ENCODE assay signal across 13 cellular contexts in the genomic region with DNA sequence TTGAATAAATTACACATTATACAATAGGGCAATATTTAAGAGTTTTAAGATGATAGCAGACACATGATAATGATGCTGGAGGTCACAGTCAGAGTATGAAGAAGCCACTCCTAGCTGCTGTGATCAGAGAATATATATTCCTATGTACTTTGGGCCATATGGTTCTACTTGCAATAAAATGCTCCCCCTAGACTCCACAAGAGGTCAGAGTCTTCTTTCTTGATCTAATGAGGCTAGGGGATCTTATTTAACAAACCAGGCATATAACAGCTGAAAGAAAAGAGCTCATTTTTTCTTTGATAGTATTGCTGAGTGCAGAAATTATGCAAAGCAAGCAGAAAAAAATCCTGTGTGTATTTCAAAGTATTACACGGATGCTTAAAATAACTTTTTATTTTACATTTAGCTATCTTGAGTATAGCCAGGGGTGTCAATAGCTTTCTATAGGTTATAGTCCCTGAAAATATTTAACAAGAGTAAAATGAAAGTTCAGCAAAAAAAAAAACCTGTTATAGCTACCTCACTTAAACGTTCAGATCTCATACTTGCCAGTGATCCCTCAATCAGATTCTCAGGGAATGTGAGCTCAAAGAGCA.
DNase-seq lines count a peak whose midpoint lies in the region; ATAC-seq, FAIRE-seq and TF ChIP-seq lines count a peak whose summit lies in the region.
"Had no signal": no experiment of that assay in that cellular context is flagged by ENCODE, and none has a peak within 500 bp of the region (broad histone marks: within the 10 kb centered on the region; RNA-seq: fewer than 3 reads in every experiment).

No MANE protein-coding gene starts in this region.

- H3K36me3 ChIP-seq in WERI-Rb-1 (no peaks in the 10 kb centered on the region), kidney (ENCODE audit: control insufficient read depth in 1 of 2, insufficient read depth in 2 of 2, low read length in 2 of 2) (no peaks in the 10 kb centered on the region)

- no peak overlapping the region for H3K9ac ChIP-seq in kidney (ENCODE audit: low read length in 2 of 2)
- H3K9ac ChIP-seq: KMS-11 had no signal

- no peak for ATAC-seq in GM21825 (IDR thresholded peaks at IDR 0.05; ENCODE audit: unreplicated experiment)
- no peak for ATAC-seq in HG03342 (IDR thresholded peaks at IDR 0.05; ENCODE audit: unreplicated experiment)

- no peaks in the 10 kb centered on the region for H3K27me3 ChIP-seq in WERI-Rb-1 (ENCODE audit: insufficient read depth, low read depth, severe bottlenecking)

- no peaks in the 10 kb centered on the region for H3K4me1 ChIP-seq in kidney (ENCODE audit: control insufficient read depth in 1 of 2, insufficient read depth in 1 of 2, low read depth in 1 of 2, low read length in 2 of 2)

- no peak for FAIRE-seq in kidney (lab: Jason Lieb, UNC)

- H3K27ac ChIP-seq in C4-2B (no peak overlapping the region), WERI-Rb-1 (no peak overlapping the region), kidney (ENCODE audit: low read depth in 2 of 2, low read length in 2 of 2) (no peak overlapping the region)
- H3K27ac ChIP-seq: KMS-11, skin epidermis had no signal

- DNase-seq in HT1080 (ENCODE audit: low read depth) (peak; percentile 33), WERI-Rb-1 (no peak), kidney (no peak), AG08395 (ENCODE audit: low spot score) (no peak), SIG-M5 (lab: John Stamatoyannopoulos, UW) (no peak)
- DNase-seq: activated CD4-positive, CD25-positive, alpha-beta regulatory T cell treated with anti-CD3 and anti-CD28 coated beads, Interleukin-2, amount 50 U/mL, for 72 hours; activated naive CD4-positive, alpha-beta T cell treated with anti-CD3 and anti-CD28 coated beads, Interleukin-2, amount 50 U/mL, for 16 hours; GF-D8 had no signal

- TF ChIP-seq CTCF in C4-2B (conservative IDR thresholded peaks at IDR 0.05): 0 out of 2 replicates have a peak, but pooled peaks have one; percentile 9
- TF ChIP-seq CTCF in WERI-Rb-1 (IDR thresholded peaks at IDR 0.05; ENCODE audit: low read depth, low read length): peak; percentile 40; the same call in 1 of the 2 replicates
- TF ChIP-seq CTCF in kidney (IDR thresholded peaks at IDR 0.05; ENCODE audit: borderline replicate concordance, extremely low read depth, insufficient read depth): peak; percentile 19

- H3K9me3 ChIP-seq in WERI-Rb-1 (ENCODE audit: severe bottlenecking) (no peaks in the 10 kb centered on the region), kidney (ENCODE audit: control insufficient read depth in 1 of 2, low read length in 2 of 2) (no peaks in the 10 kb centered on the region)

- no peak overlapping the region for H3K4me3 ChIP-seq in WERI-Rb-1 (ENCODE audit: low read depth, low read length)
- no peak overlapping the region for H3K4me3 ChIP-seq in kidney (ENCODE audit: low read length in 2 of 2)
- H3K4me3 ChIP-seq: skin epidermis had no signal

- intact Hi-C loops in kidney (cut with DNase I): no loop called here
